In the genomic region with DNA sequence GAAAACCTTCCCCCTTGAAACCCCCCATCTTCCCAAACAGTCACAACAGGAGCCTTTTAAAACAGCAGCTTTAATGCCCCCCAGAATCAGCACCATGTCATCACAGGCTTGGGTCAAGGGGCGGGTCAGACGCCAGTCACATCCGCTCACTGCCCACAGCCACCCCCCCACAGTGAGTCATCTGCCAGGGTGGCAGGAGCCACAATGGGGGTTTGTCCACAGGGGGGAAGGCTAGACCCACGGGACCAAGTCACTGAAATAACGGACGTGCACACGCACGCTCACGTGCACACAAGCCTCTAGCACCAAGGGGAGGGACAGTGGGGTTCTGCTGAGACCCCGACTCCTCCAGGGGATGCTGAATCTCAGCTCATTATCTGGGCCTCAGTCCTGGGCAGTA, we compare ENCODE assay signal across 8 cellular contexts. TPM values are rescaled to one million over a fixed set of nuclear protein-coding genes. Genes with fewer than 3 reads are reported as not detected.
DNase-seq lines count a peak whose midpoint lies in the region; ATAC-seq lines count a peak whose summit lies in the region.

No MANE protein-coding gene starts in this region.

- peaks cover 12% of the 10 kb centered on the region for H3K4me1 Mint-ChIP-seq in memory B cell

- H3K36me3 Mint-ChIP-seq in memory B cell, result no peaks in the 10 kb centered on the region

- DNase-seq in AG20443 (ENCODE audit: low spot score) (peak; percentile 91), LHCN-M2 (ENCODE audit: low read depth) (peak; percentile 91), anterior cingulate cortex (lab: John Stamatoyannopoulos, UW) (peak in 33 of 58 donors; percentile 11 to 79 (median 41)), memory B cell (ENCODE audit: low spot score in 2 of 2) (no peak), dedifferentiated amniotic fluid mesenchymal stem cell (ENCODE audit: extremely low spot score) (no peak)

- H3K9me3 Mint-ChIP-seq in memory B cell, result no peaks in the 10 kb centered on the region

- H3K4me3 Mint-ChIP-seq in memory B cell, result no peak overlapping the region

- ATAC-seq in memory B cell (ENCODE audit: low read depth) (peak; percentile 40), GM19351 (IDR thresholded peaks at IDR 0.05; ENCODE audit: unreplicated experiment) (no peak), HG02678 (IDR thresholded peaks at IDR 0.05; ENCODE audit: unreplicated experiment) (no peak), GM19395 (IDR thresholded peaks at IDR 0.05; ENCODE audit: unreplicated experiment) (no peak)

- no peak overlapping the region for H3K27ac Mint-ChIP-seq in memory B cell

- no peaks in the 10 kb centered on the region for H3K27me3 Mint-ChIP-seq in memory B cell

RNA-seq across cellular contexts. Expression of a gene that starts 0.4 kb away (rescaled TPM):
- total RNA-seq in LHCN-M2 (2014; rRNA removed), result 1.7 and 1.8 TPM in 2 replicates
- polyA plus RNA-seq in LHCN-M2 (2012), result 0.78 TPM

RNA-seq across cellular contexts. Expression of a gene that starts 7.4 kb away (rescaled TPM):
- total RNA-seq in LHCN-M2 (2014; rRNA removed), result 22.1 and 22.6 TPM in 2 replicates
- 18.5 TPM for polyA plus RNA-seq in LHCN-M2 (2012)

RNA-seq across cellular contexts. Expression of a gene that starts 31.1 kb away (rescaled TPM):
- total RNA-seq in LHCN-M2 (2014; rRNA removed), result 12.7 and 14.2 TPM in 2 replicates
- polyA plus RNA-seq in LHCN-M2 (2012), result 8.8 TPM

RNA-seq across cellular contexts. Expression of a gene that starts 45.4 kb away (rescaled TPM):
- 368 and 384 TPM in 2 replicates for total RNA-seq in LHCN-M2 (2014; rRNA removed)
- polyA plus RNA-seq in LHCN-M2 (2012), result 379 TPM

RNA-seq across cellular contexts. Expression of a gene that starts 57.5 kb away (rescaled TPM):
- total RNA-seq in LHCN-M2 (2014; rRNA removed), result not detected in 2 replicates
- polyA plus RNA-seq in LHCN-M2 (2012), result not detected

Comparison
In these comparisons a context has a peak if more than half of its experiments do, and no peak if none do; other contexts are left out.
1. DNase-seq: peak in AG20443 (single experiment), LHCN-M2 (single experiment) and anterior cingulate cortex (33 of 58); none in memory B cell (0 of 2) and dedifferentiated amniotic fluid mesenchymal stem cell (single experiment).